18 cellular contexts compared by ENCODE assay signal in the genomic region with DNA sequence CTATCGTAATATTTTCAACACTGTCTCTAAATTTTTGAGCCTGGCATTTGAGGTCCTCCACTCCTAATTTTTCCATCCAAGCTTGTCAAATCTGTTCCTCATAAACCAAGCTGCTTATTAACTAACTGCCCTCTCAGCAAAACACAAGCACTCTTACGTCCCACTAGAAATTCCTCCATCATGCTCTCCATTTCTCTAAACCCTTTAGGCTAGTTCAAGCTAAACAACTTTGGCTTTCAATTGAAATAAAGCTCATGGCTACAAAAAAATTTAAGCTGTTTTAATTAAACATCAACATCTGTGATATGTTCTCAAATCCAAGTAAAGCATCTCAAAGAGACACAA. TPM values are rescaled to one million over a fixed set of nuclear protein-coding genes. Genes with fewer than 3 reads are reported as not detected.
DNase-seq lines count a peak whose midpoint lies in the region; ATAC-seq and TF ChIP-seq lines count a peak whose summit lies in the region.
"Had no signal": no experiment of that assay in that cellular context is flagged by ENCODE, and none has a peak within 500 bp of the region (broad histone marks: within the 10 kb centered on the region; RNA-seq: fewer than 3 reads in every experiment).

No MANE protein-coding gene starts in this region.

- H3K4me3 Mint-ChIP-seq in activated naive CD4-positive, alpha-beta T cell treated with anti-CD3 and anti-CD28 coated beads, Interleukin-2, amount 50 U/mL, for 24 hours = peak overlapping the region; percentile 53
- H3K4me3 Mint-ChIP-seq in activated B cell treated with CpG ODN at 0.5 μM for 24 hours = no peak overlapping the region

- peaks cover 0 to 15% of the 10 kb centered on the region in 2 donors for H3K4me1 ChIP-seq in left lung
- H3K4me1 ChIP-seq: suprapubic skin had no signal

- H3K27me3 Mint-ChIP-seq in activated naive CD4-positive, alpha-beta T cell treated with anti-CD3 and anti-CD28 coated beads, Interleukin-2, amount 50 U/mL, for 24 hours = no peaks in the 10 kb centered on the region
- no peaks in the 10 kb centered on the region for H3K27me3 Mint-ChIP-seq in activated B cell treated with CpG ODN at 0.5 μM for 24 hours

- no peak for DNase-seq in activated naive CD4-positive, alpha-beta T cell treated with Interleukin-2 at 50 U/mL for 16 hours
- DNase-seq in activated B cell treated with CpG ODN at 0.5 μM for 24 hours (no peak), left lung (no peak), NCI-H2107 treated with DMSO at 0.1 percent for 48 hours (lab: John Stamatoyannopoulos, UW; ENCODE audit: unreplicated experiment) (no peak), COR-L47 (lab: John Stamatoyannopoulos, UW) (no peak), ecto neural progenitor cell (ENCODE audit: low spot score) (no peak)
- DNase-seq: aorta, mesendoderm, MG63, NCI-H2081, NCI-H82, nucleus accumbens, spleen had no signal

- peak overlapping the region; percentile 31 to 72 for H3K27ac ChIP-seq in left lung
- H3K27ac ChIP-seq: BLaER1 treated with 17β-estradiol and CSF1 and Interleukin-3, amounts not matched to agents 10 nM and 100 nM; RWPE1; spleen; suprapubic skin had no signal

- CTCF ChIA-PET in activated B cell treated with CpG ODN at 0.5 μM for 24 hours (lab: Charles Lee) = interaction anchor here (0.6 kb wide), 1 partner anchor 9 kb away, joined by 4 read pairs; no protein-coding TSS in a partner anchor

- peaks cover 0 to 70% of the 10 kb centered on the region in 2 donors for H3K36me3 ChIP-seq in left lung

- peaks cover 61% of the 10 kb centered on the region for H3K4me1 Mint-ChIP-seq in activated naive CD4-positive, alpha-beta T cell treated with anti-CD3 and anti-CD28 coated beads, Interleukin-2, amount 50 U/mL, for 24 hours
- peaks cover 10% of the 10 kb centered on the region for H3K4me1 Mint-ChIP-seq in activated B cell treated with CpG ODN at 0.5 μM for 24 hours

- intact Hi-C loops in activated B cell treated with CpG ODN at 0.5 μM for 24 hours (cut with micrococcal nuclease) (no loop called here), left lung (cut with DNase I) (no loop called here)

- TF ChIP-seq CTCF in activated B cell treated with CpG ODN at 0.5 μM for 24 hours (IDR thresholded peaks at IDR 0.05) (no peak), left lung (IDR thresholded peaks at IDR 0.05) (no peak)

- peaks cover 17% of the 10 kb centered on the region for H3K36me3 Mint-ChIP-seq in activated naive CD4-positive, alpha-beta T cell treated with anti-CD3 and anti-CD28 coated beads, Interleukin-2, amount 50 U/mL, for 24 hours
- H3K36me3 Mint-ChIP-seq in activated B cell treated with CpG ODN at 0.5 μM for 24 hours (ENCODE audit: low read depth) = peaks cover 68% of the 10 kb centered on the region

- ATAC-seq in activated B cell treated with CpG ODN at 0.5 μM for 24 hours (ENCODE audit: low read depth) (no peak), left lung (peak; percentile 83), GM21423 (IDR thresholded peaks at IDR 0.05; ENCODE audit: unreplicated experiment) (no peak)

- POLR2A ChIA-PET in activated B cell treated with CpG ODN at 0.5 μM for 24 hours (lab: Charles Lee) = interaction anchor here (0.6 kb wide), 1 partner anchor 25 kb away, joined by 3 read pairs; no protein-coding TSS in a partner anchor

- H3K27ac Mint-ChIP-seq in activated naive CD4-positive, alpha-beta T cell treated with anti-CD3 and anti-CD28 coated beads, Interleukin-2, amount 50 U/mL, for 24 hours = peak overlapping the region; percentile 97
- peak overlapping the region; percentile 4 for H3K27ac Mint-ChIP-seq in activated B cell treated with CpG ODN at 0.5 μM for 24 hours

- no peaks in the 10 kb centered on the region for H3K9me3 Mint-ChIP-seq in activated naive CD4-positive, alpha-beta T cell treated with anti-CD3 and anti-CD28 coated beads, Interleukin-2, amount 50 U/mL, for 24 hours
- no peaks in the 10 kb centered on the region for H3K9me3 Mint-ChIP-seq in activated B cell treated with CpG ODN at 0.5 μM for 24 hours

- H3K27me3 ChIP-seq in left lung = no peaks in the 10 kb centered on the region
- H3K27me3 ChIP-seq: BLaER1 treated with 17β-estradiol and CSF1 and Interleukin-3, amounts not matched to agents 10 nM and 100 nM; MG63; spleen; suprapubic skin had no signal

- H3K9me3 ChIP-seq in left lung = no peaks in the 10 kb centered on the region
- H3K9me3 ChIP-seq: BLaER1 treated with 17β-estradiol and CSF1 and Interleukin-3, amounts not matched to agents 10 nM and 100 nM; MG63; spleen; suprapubic skin had no signal

- no peak overlapping the region for H3K4me3 ChIP-seq in left lung
- H3K4me3 ChIP-seq: BLaER1 treated with 17β-estradiol and CSF1 and Interleukin-3, amounts not matched to agents 10 nM and 100 nM; MG63; spleen; suprapubic skin had no signal

RNA-seq across cellular contexts. Expression of a gene that starts 45.7 kb away (rescaled TPM):
- total RNA-seq in activated B cell treated with CpG ODN at 0.5 μM for 24 hours (66.1 and 79.1 TPM in 2 replicates), left lung (100 to 1,000 TPM; 164 to 216 TPM)
